ENCODE assay signal across 30 cellular contexts in the genomic region with DNA sequence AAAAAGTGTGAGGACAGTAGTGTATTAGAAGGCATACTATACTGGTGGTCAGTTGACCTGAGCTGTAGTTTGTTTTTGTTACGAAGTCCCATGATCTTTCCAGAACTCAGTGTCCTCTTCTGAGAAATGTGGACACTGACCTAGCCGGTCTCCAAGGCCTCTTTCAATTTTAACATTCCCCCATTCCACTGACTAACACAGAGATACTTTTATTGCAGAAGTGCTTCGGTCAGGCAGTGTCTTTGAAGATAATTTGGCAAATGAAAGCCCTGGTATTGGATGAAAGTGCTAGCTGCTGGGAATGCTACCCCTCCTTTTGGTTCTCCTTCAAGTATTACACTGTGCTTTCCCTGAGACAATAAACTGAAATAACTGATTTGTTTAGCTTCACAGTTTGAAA.
"Had no signal": no experiment of that assay in that cellular context is flagged by ENCODE, and none has a peak within 500 bp of the region (broad histone marks: within the 10 kb centered on the region; RNA-seq: fewer than 3 reads in every experiment).

No MANE protein-coding gene starts in this region.

- H3K36me3 Mint-ChIP-seq: activated naive CD8-positive, alpha-beta T cell had no signal

- H3K4me1 ChIP-seq: colonic mucosa had no signal

- FAIRE-seq: astrocyte, bronchial epithelial cell, frontal cortex had no signal

- H3K27ac Mint-ChIP-seq: activated B cell treated with CpG ODN at 0.5 μM for 24 hours; activated CD8-positive, alpha-beta T cell treated with anti-CD3 and anti-CD28 coated beads for 36 hours; activated naive CD8-positive, alpha-beta T cell; activated T-cell treated with anti-CD3 and anti-CD28 coated beads, Interleukin-2, amount 50 U/mL, for 72 hours; T-helper 17 cell; T-helper 2 cell treated with Interferon-gamma antibody and Interleukin-4, amounts not matched to agents 5 μg/mL and 100 μg/mL, for 36 hours had no signal

- H3K4me3 ChIP-seq: colonic mucosa had no signal

- H3K27me3 Mint-ChIP-seq: activated B cell treated with CpG ODN at 0.5 μM for 24 hours; activated CD8-positive, alpha-beta T cell treated with anti-CD3 and anti-CD28 coated beads for 36 hours; T-helper 17 cell had no signal

- H3K4me1 Mint-ChIP-seq: activated B cell treated with CpG ODN at 0.5 μM for 24 hours; central memory CD8-positive, alpha-beta T cell; T-helper 17 cell had no signal

- DNase-seq: activated B cell treated with CpG ODN at 0.5 μM for 24 hours; activated CD4-positive, alpha-beta T cell treated with anti-CD3 and anti-CD28 coated beads for 48 hours; activated CD4-positive, alpha-beta T cell treated with anti-CD3 and anti-CD28 coated beads, Interleukin-2, amount 50 U/mL, for 1 hour; activated CD4-positive, alpha-beta T cell treated with anti-CD3 and anti-CD28 coated beads, Interleukin-2, amount 50 U/mL, for 48 hours; activated CD8-positive, alpha-beta memory T cell treated with anti-CD3 and anti-CD28 coated beads for 24 hours; activated CD8-positive, alpha-beta memory T cell treated with anti-CD3 and anti-CD28 coated beads, Interleukin-2, amount 50 U/mL, for 4 hours; activated CD8-positive, alpha-beta T cell treated with anti-CD3 and anti-CD28 coated beads for 36 hours; activated gamma-delta T cell treated with Interleukin-2 at 50 U/mL for 16 hours; activated naive CD4-positive, alpha-beta T cell treated with anti-CD3 and anti-CD28 coated beads, Interleukin-2, amount 50 U/mL, for 16 hours; activated naive CD4-positive, alpha-beta T cell treated with Interleukin-2 at 50 U/mL for 16 hours; activated T-cell treated with anti-CD3 and anti-CD28 coated beads, Interleukin-2, amount 50 U/mL, for 1 hour; activated T-cell treated with anti-CD3 and anti-CD28 coated beads, Interleukin-2, amount 50 U/mL, for 72 hours; amniotic stem cell; brain microvascular endothelial cell; colonic mucosa; effector CD8-positive, alpha-beta T cell; foreskin fibroblast; glutamatergic neuron; T-helper 1 cell; T-helper 17 cell; T1000; WERI-Rb-1 had no signal

- H3K9me3 Mint-ChIP-seq: central memory CD8-positive, alpha-beta T cell; T-helper 2 cell treated with Interferon-gamma antibody and Interleukin-4, amounts not matched to agents 5 μg/mL and 100 μg/mL, for 36 hours had no signal

- H3K36me3 ChIP-seq: brain microvascular endothelial cell, colonic mucosa, WERI-Rb-1 had no signal

- H3K4me3 Mint-ChIP-seq: activated B cell treated with CpG ODN at 0.5 μM for 24 hours; activated CD8-positive, alpha-beta T cell treated with anti-CD3 and anti-CD28 coated beads for 36 hours; activated naive CD8-positive, alpha-beta T cell; activated T-cell treated with anti-CD3 and anti-CD28 coated beads, Interleukin-2, amount 50 U/mL, for 72 hours; central memory CD8-positive, alpha-beta T cell; T-helper 17 cell; T-helper 2 cell treated with Interferon-gamma antibody and Interleukin-4, amounts not matched to agents 5 μg/mL and 100 μg/mL, for 36 hours had no signal

- ATAC-seq: activated CD4-positive, CD25-positive, alpha-beta regulatory T cell treated with anti-CD3 and anti-CD28 coated beads, Interleukin-2, amount 50 U/mL, for 24 hours; activated CD8-positive, alpha-beta T cell treated with anti-CD3 and anti-CD28 coated beads for 36 hours; activated T-cell treated with anti-CD3 and anti-CD28 coated beads, Interleukin-2, amount 50 U/mL, for 72 hours; esophagus mucosa; T-helper 17 cell had no signal

- H3K27ac ChIP-seq: brain microvascular endothelial cell, colonic mucosa, WERI-Rb-1 had no signal

- H3K27me3 ChIP-seq: brain microvascular endothelial cell, colonic mucosa had no signal

- H3K9me3 ChIP-seq: colonic mucosa had no signal
